In the genomic region with DNA sequence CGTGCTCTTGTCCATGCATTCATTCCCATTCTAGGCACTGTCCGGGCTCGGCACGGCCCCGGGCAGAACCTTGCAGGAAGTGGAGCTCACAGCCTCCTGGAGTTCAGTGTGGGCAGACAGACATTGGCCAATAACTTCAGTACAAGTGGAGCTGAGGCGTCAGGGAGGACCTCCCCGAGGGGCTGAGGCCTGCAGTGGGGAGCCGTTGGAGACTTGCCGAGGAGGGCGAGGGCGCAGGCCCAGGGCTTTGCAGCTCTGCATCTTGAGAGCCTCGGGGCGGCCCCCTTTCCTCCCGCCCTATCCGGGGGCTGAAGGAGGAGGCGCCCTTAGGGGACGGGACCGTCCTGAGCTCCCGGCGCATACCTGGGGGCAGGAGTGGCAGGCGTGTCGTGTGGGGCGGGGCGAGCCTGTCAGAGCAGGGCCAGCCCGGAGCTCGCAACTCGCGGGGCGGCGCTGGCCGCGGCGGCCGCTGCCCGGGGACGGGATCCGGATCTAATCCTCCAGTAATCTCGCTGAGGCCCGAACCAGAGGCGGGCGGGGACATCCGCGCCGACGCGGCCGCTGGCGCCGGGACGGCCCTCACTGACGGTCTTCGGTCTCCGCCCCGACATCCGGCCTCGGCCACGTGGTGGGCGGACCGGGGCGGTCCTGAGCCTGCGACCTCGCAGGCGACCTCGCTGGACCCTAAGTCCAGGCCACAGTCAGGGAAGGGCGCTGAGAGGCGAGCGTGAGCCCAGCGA, we compare ENCODE assay signal across 1 cellular context.
TF ChIP-seq lines count a peak whose summit lies in the region.

Gene ACY1 (plus strand): TSS at position 698 of the 740 bp plus-strand sequence. CDS start 530 bp downstream, outside the sequence.

TF ChIP-seq in K562, 482 proteins besides CTCF, POLR2A, EP300 and RAD21 (continued from another document and continues in another):
- no peak for TF ChIP-seq ZNF280B (CRISPR knock-in tag; IDR thresholded peaks at IDR 0.05)
- TF ChIP-seq SMAD4 (CRISPR knock-in tag; conservative IDR thresholded peaks at IDR 0.05) = peak; percentile 77
- no peak for TF ChIP-seq ZNF239 (CRISPR knock-in tag; IDR thresholded peaks at IDR 0.05)
- no peak for TF ChIP-seq ELF2 (CRISPR knock-in tag; IDR thresholded peaks at IDR 0.05)
- TF ChIP-seq RBM25 (IDR thresholded peaks at IDR 0.05; ENCODE audit: low read depth, low read length, severe bottlenecking) = no peak
- no peak for TF ChIP-seq CREBBP (IDR thresholded peaks at IDR 0.05; ENCODE audit: low read depth, low read length)
- TF ChIP-seq ZNF696 (CRISPR knock-in tag; conservative IDR thresholded peaks at IDR 0.05) = no peak
- TF ChIP-seq, protein P1, sequence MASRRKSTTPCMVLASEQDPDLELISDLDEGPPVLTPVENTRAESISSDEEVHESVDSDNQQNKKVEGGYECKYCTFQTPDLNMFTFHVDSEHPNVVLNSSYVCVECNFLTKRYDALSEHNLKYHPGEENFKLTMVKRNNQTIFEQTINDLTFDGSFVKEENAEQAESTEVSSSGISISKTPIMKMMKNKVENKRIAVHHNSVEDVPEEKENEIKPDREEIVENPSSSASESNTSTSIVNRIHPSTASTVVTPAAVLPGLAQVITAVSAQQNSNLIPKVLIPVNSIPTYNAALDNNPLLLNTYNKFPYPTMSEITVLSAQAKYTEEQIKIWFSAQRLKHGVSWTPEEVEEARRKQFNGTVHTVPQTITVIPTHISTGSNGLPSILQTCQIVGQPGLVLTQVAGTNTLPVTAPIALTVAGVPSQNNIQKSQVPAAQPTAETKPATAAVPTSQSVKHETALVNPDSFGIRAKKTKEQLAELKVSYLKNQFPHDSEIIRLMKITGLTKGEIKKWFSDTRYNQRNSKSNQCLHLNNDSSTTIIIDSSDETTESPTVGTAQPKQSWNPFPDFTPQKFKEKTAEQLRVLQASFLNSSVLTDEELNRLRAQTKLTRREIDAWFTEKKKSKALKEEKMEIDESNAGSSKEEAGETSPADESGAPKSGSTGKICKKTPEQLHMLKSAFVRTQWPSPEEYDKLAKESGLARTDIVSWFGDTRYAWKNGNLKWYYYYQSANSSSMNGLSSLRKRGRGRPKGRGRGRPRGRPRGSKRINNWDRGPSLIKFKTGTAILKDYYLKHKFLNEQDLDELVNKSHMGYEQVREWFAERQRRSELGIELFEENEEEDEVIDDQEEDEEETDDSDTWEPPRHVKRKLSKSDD (conservative IDR thresholded peaks at IDR 0.05; ENCODE audit: low read length) = no peak
- no peak for TF ChIP-seq TAF9B (IDR thresholded peaks at IDR 0.05; ENCODE audit: partially characterized antibody)
- no peak for TF ChIP-seq SREBF2 (CRISPR knock-in tag; IDR thresholded peaks at IDR 0.05)
- peak; percentile 87 for TF ChIP-seq TBP (optimal IDR thresholded peaks at IDR 0.05; ENCODE audit: low read depth, low read length)
- TF ChIP-seq GTF2A2 (tag; IDR thresholded peaks at IDR 0.05) = no peak
- TF ChIP-seq FOXM1 (IDR thresholded peaks at IDR 0.05; ENCODE audit: low read depth) = no peak
- no peak for TF ChIP-seq FOXM1 (CRISPR knock-in tag; IDR thresholded peaks at IDR 0.05; ENCODE audit: low read depth)
- no peak for TF ChIP-seq RBM22 (IDR thresholded peaks at IDR 0.05; ENCODE audit: low read depth, low read length, poor library complexity, severe bottlenecking)
- TF ChIP-seq YY1 (IDR thresholded peaks at IDR 0.05; ENCODE audit: borderline replicate concordance in 1 of 3, control insufficient read depth in 1 of 3, extremely low read depth in 1 of 3, insufficient read depth in 3 of 3, insufficient read length in 1 of 3, insufficient replicate concordance in 2 of 3, low read depth in 1 of 3, low read length in 2 of 3) = peak in 2 of 3 experiments; percentile 31 to 47
- TF ChIP-seq TFE3 (CRISPR knock-in tag; IDR thresholded peaks at IDR 0.05) = no peak
- TF ChIP-seq MXI1 (IDR thresholded peaks at IDR 0.05; ENCODE audit: low read depth, low read length) = no peak; the same call in none of the 2 replicates
- TF ChIP-seq, protein P2, sequence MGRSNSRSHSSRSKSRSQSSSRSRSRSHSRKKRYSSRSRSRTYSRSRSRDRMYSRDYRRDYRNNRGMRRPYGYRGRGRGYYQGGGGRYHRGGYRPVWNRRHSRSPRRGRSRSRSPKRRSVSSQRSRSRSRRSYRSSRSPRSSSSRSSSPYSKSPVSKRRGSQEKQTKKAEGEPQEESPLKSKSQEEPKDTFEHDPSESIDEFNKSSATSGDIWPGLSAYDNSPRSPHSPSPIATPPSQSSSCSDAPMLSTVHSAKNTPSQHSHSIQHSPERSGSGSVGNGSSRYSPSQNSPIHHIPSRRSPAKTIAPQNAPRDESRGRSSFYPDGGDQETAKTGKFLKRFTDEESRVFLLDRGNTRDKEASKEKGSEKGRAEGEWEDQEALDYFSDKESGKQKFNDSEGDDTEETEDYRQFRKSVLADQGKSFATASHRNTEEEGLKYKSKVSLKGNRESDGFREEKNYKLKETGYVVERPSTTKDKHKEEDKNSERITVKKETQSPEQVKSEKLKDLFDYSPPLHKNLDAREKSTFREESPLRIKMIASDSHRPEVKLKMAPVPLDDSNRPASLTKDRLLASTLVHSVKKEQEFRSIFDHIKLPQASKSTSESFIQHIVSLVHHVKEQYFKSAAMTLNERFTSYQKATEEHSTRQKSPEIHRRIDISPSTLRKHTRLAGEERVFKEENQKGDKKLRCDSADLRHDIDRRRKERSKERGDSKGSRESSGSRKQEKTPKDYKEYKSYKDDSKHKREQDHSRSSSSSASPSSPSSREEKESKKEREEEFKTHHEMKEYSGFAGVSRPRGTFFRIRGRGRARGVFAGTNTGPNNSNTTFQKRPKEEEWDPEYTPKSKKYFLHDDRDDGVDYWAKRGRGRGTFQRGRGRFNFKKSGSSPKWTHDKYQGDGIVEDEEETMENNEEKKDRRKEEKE (IDR thresholded peaks at IDR 0.05; ENCODE audit: borderline replicate concordance in 1 of 2, control insufficient read depth in 1 of 2, low read depth in 2 of 2, low read length in 1 of 2) = no peak
- no peak for TF ChIP-seq ZNF778 (CRISPR knock-in tag; IDR thresholded peaks at IDR 0.05)
- TF ChIP-seq JUNB (CRISPR knock-in tag; conservative IDR thresholded peaks at IDR 0.05) = no peak
- TF ChIP-seq THRAP3 (IDR thresholded peaks at IDR 0.05; ENCODE audit: borderline replicate concordance) = no peak
- TF ChIP-seq HDAC3 (IDR thresholded peaks at IDR 0.05; ENCODE audit: borderline replicate concordance, partially characterized antibody) = no peak
- TF ChIP-seq ZNF124 (CRISPR knock-in tag; IDR thresholded peaks at IDR 0.05) = no peak
- TF ChIP-seq E4F1 (CRISPR knock-in tag; IDR thresholded peaks at IDR 0.05; ENCODE audit: borderline replicate concordance) = no peak
- TF ChIP-seq TBL1XR1 (IDR thresholded peaks at IDR 0.05; ENCODE audit: low read length in 2 of 2) = no peak; a peak in 1 of 4 replicates
- TF ChIP-seq, protein P3, sequence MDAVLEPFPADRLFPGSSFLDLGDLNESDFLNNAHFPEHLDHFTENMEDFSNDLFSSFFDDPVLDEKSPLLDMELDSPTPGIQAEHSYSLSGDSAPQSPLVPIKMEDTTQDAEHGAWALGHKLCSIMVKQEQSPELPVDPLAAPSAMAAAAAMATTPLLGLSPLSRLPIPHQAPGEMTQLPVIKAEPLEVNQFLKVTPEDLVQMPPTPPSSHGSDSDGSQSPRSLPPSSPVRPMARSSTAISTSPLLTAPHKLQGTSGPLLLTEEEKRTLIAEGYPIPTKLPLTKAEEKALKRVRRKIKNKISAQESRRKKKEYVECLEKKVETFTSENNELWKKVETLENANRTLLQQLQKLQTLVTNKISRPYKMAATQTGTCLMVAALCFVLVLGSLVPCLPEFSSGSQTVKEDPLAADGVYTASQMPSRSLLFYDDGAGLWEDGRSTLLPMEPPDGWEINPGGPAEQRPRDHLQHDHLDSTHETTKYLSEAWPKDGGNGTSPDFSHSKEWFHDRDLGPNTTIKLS (IDR thresholded peaks at IDR 0.05; ENCODE audit: borderline replicate concordance, low read depth) = peak; percentile 61; the same call in 1 of the 2 replicates
- TF ChIP-seq LEF1 (IDR thresholded peaks at IDR 0.05) = no peak
- TF ChIP-seq ZNF57 (CRISPR knock-in tag; IDR thresholded peaks at IDR 0.05) = no peak
- no peak for TF ChIP-seq ELF4 (CRISPR knock-in tag; IDR thresholded peaks at IDR 0.05)
- no peak for TF ChIP-seq PPARD (CRISPR knock-in tag; IDR thresholded peaks at IDR 0.05)
- no peak for TF ChIP-seq ARNT (IDR thresholded peaks at IDR 0.05)
- TF ChIP-seq, protein P4, sequence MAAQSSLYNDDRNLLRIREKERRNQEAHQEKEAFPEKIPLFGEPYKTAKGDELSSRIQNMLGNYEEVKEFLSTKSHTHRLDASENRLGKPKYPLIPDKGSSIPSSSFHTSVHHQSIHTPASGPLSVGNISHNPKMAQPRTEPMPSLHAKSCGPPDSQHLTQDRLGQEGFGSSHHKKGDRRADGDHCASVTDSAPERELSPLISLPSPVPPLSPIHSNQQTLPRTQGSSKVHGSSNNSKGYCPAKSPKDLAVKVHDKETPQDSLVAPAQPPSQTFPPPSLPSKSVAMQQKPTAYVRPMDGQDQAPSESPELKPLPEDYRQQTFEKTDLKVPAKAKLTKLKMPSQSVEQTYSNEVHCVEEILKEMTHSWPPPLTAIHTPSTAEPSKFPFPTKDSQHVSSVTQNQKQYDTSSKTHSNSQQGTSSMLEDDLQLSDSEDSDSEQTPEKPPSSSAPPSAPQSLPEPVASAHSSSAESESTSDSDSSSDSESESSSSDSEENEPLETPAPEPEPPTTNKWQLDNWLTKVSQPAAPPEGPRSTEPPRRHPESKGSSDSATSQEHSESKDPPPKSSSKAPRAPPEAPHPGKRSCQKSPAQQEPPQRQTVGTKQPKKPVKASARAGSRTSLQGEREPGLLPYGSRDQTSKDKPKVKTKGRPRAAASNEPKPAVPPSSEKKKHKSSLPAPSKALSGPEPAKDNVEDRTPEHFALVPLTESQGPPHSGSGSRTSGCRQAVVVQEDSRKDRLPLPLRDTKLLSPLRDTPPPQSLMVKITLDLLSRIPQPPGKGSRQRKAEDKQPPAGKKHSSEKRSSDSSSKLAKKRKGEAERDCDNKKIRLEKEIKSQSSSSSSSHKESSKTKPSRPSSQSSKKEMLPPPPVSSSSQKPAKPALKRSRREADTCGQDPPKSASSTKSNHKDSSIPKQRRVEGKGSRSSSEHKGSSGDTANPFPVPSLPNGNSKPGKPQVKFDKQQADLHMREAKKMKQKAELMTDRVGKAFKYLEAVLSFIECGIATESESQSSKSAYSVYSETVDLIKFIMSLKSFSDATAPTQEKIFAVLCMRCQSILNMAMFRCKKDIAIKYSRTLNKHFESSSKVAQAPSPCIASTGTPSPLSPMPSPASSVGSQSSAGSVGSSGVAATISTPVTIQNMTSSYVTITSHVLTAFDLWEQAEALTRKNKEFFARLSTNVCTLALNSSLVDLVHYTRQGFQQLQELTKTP (IDR thresholded peaks at IDR 0.05; ENCODE audit: low read depth in 1 of 2, partially characterized antibody in 2 of 2) = no peak
- TF ChIP-seq ZNF224 (CRISPR knock-in tag; IDR thresholded peaks at IDR 0.05) = no peak
- TF ChIP-seq TCFL5 (CRISPR knock-in tag; conservative IDR thresholded peaks at IDR 0.05) = no peak
- TF ChIP-seq ZBED1 (IDR thresholded peaks at IDR 0.05) = no peak
- TF ChIP-seq ZNF785 (CRISPR knock-in tag; IDR thresholded peaks at IDR 0.05) = no peak
